In genomic region chr10:50322075-50322474, GRCh38 we compare ENCODE assay signal across 12 cellular contexts.
DNase-seq lines count a peak whose midpoint lies in the region; ATAC-seq and TF ChIP-seq lines count a peak whose summit lies in the region.
"Had no signal": no experiment of that assay in that cellular context is flagged by ENCODE, and none has a peak within 500 bp of the region (broad histone marks: within the 10 kb centered on the region; RNA-seq: fewer than 3 reads in every experiment).

No MANE protein-coding gene starts in this region.

- H3K4me3 ChIP-seq in fibroblast of pulmonary artery (replicated peaks; ENCODE audit: low read depth, low read length): no peak overlapping the region
- H3K4me3 ChIP-seq: heart right ventricle had no signal

- in situ Hi-C loops in GM13977 (cut with MboI; ENCODE audit: low pct_unique_long_range_greater_than_20kb, low sequenced_read_pairs, unreplicated experiment): no loop called here

- POLR2A ChIA-PET in RWPE1 (lab: Yijun Ruan, JAX; ENCODE audit: low non-redundant PET): no interaction called here

- CTCF ChIA-PET in RWPE1 (lab: Yijun Ruan, JAX): interaction anchor here (0.7 kb wide), 1 partner anchor 791 kb away, joined by 3 read pairs; no protein-coding TSS in a partner anchor

- ATAC-seq in HG02588 (IDR thresholded peaks at IDR 0.05; ENCODE audit: unreplicated experiment) (no peak), Right ventricle myocardium inferior (no peak), GM19328 (IDR thresholded peaks at IDR 0.05; ENCODE audit: unreplicated experiment) (no peak)
- ATAC-seq: heart right ventricle had no signal

- H3K27ac ChIP-seq in RWPE1: peak overlapping the region; percentile 59
- H3K27ac ChIP-seq: heart right ventricle had no signal

- intact Hi-C loops in Right ventricle myocardium inferior (cut with DNase I): loop anchor here (10.0 kb wide), 2 partner anchors 93 to 233 kb away; no protein-coding TSS in a partner anchor

- no peak for TF ChIP-seq CTCF in AG09319 (IDR thresholded peaks at IDR 0.05; ENCODE audit: low read depth, low read length)
- TF ChIP-seq CTCF in GM13977 (IDR thresholded peaks at IDR 0.05; ENCODE audit: extremely low read depth, insufficient read depth, missing control alignments): no peak
- TF ChIP-seq CTCF in RWPE1 (conservative IDR thresholded peaks at IDR 0.05; ENCODE audit: low read depth): no peak
- TF ChIP-seq CTCF in fibroblast of pulmonary artery (IDR thresholded peaks at IDR 0.05; ENCODE audit: low read length, missing control alignments): no peak

- DNase-seq in AG09319 (ENCODE audit: extremely low read depth, low read depth) (peak; percentile 49), GM13977 (ENCODE audit: low spot score) (peak; percentile 26), RWPE1 (ENCODE audit: low spot score) (peak; percentile 64), fibroblast of pulmonary artery (ENCODE audit: low read depth) (peak; percentile 45), H4 (ENCODE audit: low spot score) (no peak), Right ventricle myocardium inferior (ENCODE audit: missing footprints) (no peak)
- DNase-seq: activated CD8-positive, alpha-beta memory T cell treated with anti-CD3 and anti-CD28 coated beads, Interleukin-2, amount 50 U/mL, for 48 hours; caudate nucleus; heart right ventricle; NCI-H774 had no signal

Comparison
In these comparisons a context has a peak if more than half of its experiments do, and no peak if none do; other contexts are left out.
1. DNase-seq: peak in AG09319 (single experiment), GM13977 (single experiment), RWPE1 (single experiment) and fibroblast of pulmonary artery (single experiment); none in H4 (single experiment) and Right ventricle myocardium inferior (single experiment).